Comparison of ENCODE assay signal across 8 cellular contexts in the genomic region with DNA sequence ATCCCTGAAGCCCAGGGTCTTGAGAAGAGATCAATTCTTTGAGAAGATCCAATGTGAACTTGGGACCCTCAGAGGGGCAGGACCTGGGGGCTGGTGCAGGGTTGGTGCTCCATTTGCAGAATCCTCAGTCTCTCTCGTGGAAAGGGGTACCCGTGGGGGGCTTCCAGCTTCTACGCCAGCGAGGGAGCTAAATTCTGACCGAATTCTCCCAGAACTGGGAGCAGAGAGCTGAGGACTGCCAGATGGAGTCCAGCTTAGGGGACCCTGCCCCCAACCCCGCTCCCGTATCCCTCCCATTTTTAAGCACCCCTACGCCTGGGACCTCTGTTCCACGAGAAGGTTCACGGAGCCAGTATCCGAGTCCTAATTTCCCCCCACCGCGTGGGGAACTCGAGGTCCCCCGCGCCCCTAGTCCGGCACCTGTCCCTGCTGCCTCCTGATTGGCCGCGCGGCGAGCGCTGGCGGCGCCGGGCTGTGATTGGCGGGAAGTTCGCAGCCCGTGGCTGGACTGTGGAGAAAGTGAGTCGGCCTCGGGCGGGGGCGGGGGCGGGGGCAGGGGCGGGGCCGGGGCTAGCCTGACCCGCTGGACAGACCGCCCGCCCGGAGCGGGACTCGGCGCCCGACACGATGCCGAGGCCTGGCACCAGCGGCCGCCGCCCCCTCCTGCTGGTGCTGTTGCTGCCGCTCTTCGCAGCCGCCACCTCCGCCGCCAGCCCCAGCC. TPM values are rescaled to one million over a fixed set of nuclear protein-coding genes. Genes with fewer than 3 reads are reported as not detected.
DNase-seq lines count a peak whose midpoint lies in the region; ATAC-seq and TF ChIP-seq lines count a peak whose summit lies in the region.

No MANE protein-coding gene starts in this region.

- peak; percentile 89 for DNase-seq in AG08395 (ENCODE audit: low spot score)
- DNase-seq in HS-27A (ENCODE audit: low read depth), result peak; percentile 63
- DNase-seq in astrocyte of the spinal cord (ENCODE audit: low read depth, low spot score), result peak; percentile 59
- DNase-seq in left kidney (ENCODE audit: low read depth, low spot score), result peak; percentile 82
- DNase-seq in HPDE6-E6E7 (ENCODE audit: extremely low spot score), result no peak
- DNase-seq in omental fat pad (ENCODE audit: low spot score), result no peak

- no peak for TF ChIP-seq CTCF in astrocyte of the spinal cord (IDR thresholded peaks at IDR 0.05; ENCODE audit: low read depth, low read length)
- no peak for TF ChIP-seq CTCF in omental fat pad (IDR thresholded peaks at IDR 0.05)

- ATAC-seq in GM18870 (IDR thresholded peaks at IDR 0.05; ENCODE audit: unreplicated experiment) (no peak), omental fat pad (ENCODE audit: low FRiP score) (no peak), HG03432 (IDR thresholded peaks at IDR 0.05; ENCODE audit: unreplicated experiment) (no peak)

- H3K4me3 ChIP-seq in astrocyte of the spinal cord (ENCODE audit: low read depth, low read length), result peak overlapping the region; percentile 53

- in situ Hi-C loops in astrocyte of the spinal cord (cut with HindIII; ENCODE audit: low sequenced_read_pairs), result no loop called here

RNA-seq across cellular contexts. Expression of a gene that starts 4.4 kb away (rescaled TPM):
- total RNA-seq in omental fat pad, result 100 to 1,000 TPM in 3 of 4 donors, 10 to 100 TPM in 1; 73.5 to 197 (median 114) TPM

RNA-seq across cellular contexts. Expression of a gene that starts 20.1 kb away (rescaled TPM):
- total RNA-seq in omental fat pad, result 10 to 100 TPM; 37.0 to 87.5 (median 47.8) TPM

Comparison
In these comparisons a context has a peak if more than half of its experiments do, and no peak if none do; other contexts are left out.
1. DNase-seq: peak in AG08395 (single experiment), HS-27A (single experiment), astrocyte of the spinal cord (single experiment) and left kidney (single experiment); none in HPDE6-E6E7 (single experiment) and omental fat pad (single experiment).